In the genomic region with DNA sequence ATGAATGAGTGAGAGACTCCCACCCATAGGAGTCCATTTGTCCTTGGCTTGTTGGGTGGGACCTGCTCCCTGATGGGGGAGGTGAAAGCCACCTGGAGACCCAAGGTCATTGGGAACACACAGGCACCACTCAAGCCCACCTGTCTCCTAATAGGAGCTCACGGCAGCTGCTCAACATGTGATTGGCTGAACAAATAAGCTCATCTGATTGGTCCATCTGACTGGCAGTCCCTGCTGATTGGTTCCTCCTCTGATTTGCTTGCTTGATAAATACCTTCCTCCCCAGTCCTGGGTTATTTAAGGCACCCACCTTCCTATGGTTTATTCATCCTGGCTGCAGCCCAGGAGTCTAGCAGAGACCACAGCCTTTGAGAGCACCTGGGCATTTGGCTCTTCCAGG, we compare ENCODE assay signal across 1 cellular context.
TF ChIP-seq lines count a peak whose summit lies in the region.

No MANE protein-coding gene starts in this region.

TF ChIP-seq in K562, 482 proteins besides CTCF, POLR2A, EP300 and RAD21 (continued from another document):
- TF ChIP-seq, protein P1, sequence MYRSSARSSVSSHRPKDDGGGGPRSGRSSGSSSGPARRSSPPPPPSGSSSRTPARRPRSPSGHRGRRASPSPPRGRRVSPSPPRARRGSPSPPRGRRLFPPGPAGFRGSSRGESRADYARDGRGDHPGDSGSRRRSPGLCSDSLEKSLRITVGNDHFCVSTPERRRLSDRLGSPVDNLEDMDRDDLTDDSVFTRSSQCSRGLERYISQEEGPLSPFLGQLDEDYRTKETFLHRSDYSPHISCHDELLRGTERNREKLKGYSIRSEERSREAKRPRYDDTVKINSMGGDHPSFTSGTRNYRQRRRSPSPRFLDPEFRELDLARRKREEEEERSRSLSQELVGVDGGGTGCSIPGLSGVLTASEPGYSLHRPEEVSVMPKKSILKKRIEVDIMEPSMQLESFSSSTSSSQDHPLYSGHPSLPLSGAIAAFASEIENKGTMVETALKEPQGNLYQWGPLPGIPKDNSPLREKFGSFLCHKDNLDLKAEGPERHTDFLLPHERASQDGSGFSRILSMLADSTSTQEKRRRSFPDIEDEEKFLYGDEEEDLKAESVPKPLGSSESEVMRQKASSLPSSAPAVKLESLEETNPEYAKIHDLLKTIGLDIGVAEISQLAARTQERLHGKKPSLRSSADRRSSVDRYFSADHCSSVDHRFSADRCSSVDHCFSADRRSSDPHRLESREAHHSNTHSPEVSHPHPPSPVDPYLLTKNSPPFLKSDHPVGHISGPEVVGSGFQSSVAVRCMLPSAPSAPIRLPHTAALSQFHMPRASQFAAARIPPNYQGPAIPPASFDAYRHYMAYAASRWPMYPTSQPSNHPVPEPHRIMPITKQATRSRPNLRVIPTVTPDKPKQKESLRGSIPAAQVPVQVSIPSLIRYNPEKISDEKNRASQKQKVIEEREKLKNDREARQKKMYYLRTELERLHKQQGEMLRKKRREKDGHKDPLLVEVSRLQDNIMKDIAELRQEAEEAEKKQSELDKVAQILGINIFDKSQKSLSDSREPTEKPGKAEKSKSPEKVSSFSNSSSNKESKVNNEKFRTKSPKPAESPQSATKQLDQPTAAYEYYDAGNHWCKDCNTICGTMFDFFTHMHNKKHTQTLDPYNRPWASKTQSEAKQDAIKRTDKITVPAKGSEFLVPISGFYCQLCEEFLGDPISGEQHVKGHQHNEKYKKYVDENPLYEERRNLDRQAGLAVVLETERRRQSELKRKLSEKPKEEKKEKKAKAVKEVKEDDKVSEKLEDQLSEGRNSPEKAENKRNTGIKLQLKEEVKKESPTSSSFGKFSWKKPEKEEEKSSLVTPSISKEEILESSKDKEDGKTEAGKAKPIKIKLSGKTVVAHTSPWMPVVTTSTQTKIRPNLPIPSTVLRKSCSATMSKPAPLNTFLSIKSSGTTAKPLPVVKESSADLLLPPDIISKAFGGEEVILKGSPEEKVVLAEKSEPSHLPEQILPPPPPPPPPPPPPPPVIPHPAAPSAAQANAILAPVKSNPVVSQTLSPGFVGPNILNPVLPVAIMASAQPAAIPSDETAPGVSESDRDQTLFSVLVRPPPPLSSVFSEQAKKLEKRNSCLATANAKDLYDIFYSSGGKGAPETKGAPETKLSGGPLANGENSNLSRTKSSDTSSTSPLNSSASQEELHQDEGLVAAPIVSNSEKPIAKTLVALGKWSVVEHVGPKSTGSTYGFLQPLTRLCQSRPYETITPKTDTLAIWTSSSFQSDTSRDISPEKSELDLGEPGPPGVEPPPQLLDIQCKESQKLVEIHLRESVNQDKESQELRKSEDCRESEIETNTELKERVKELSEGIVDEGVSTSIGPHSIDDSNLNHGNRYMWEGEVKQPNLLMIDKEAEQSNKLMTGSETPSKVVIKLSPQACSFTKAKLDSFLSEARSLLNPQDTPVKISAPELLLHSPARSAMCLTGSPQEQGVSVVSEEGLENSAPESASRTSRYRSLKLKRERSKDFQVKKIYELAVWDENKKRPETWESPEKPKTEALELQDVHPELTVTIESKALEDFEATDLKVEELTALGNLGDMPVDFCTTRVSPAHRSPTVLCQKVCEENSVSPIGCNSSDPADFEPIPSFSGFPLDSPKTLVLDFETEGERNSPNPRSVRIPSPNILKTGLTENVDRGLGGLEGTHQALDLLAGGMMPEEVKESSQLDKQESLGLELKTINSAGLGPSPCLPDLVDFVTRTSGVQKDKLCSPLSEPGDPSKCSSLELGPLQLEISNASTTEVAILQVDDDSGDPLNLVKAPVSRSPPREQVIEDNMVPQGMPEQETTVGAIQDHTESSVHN (IDR thresholded peaks at IDR 0.05; ENCODE audit: borderline replicate concordance in 1 of 2, low read depth in 1 of 2): no peak
